Comparison of ENCODE assay signal across 32 cellular contexts in the genomic region with DNA sequence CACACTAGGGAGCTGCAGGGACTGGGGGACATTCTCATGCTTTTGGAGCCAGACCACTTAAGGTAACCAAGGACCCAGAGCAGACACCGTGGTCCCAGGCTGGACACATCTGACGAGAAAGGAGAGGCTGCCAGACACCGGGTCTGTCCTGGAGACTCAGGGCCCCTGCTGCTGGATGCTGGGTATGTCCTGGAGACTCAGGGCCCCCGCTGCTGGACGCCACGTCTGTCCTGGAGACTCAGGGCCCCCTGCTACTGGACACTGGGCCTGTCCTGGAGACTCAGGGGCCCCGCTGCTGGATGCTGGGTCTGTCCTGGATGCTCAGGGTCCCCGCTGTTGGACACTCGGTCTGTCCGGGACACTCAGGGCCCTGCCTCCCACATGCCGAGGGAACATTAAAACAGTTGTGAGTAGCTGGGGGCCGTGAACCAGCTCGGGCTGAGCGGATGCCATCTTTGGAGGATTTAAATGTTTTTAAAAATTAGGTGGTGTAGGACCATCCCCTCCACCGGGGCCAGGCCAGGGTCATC.
"Had no signal": no experiment of that assay in that cellular context is flagged by ENCODE, and none has a peak within 500 bp of the region (broad histone marks: within the 10 kb centered on the region; RNA-seq: fewer than 3 reads in every experiment).

No MANE protein-coding gene starts in this region.

- DNase-seq: activated B cell treated with CpG ODN at 0.5 μM for 24 hours; activated CD4-positive, alpha-beta memory T cell treated with anti-CD3 and anti-CD28 coated beads, Interleukin-2, amount 10 ng/mL, durations not matched to agents 7 days and 5 days; activated CD4-positive, alpha-beta T cell treated with anti-CD3 and anti-CD28 coated beads for 4 hours; activated CD4-positive, CD25-positive, alpha-beta regulatory T cell treated with anti-CD3 and anti-CD28 coated beads, Interleukin-2, amount 50 U/mL, for 72 hours; activated CD8-positive, alpha-beta memory T cell treated with anti-CD3 and anti-CD28 coated beads for 24 hours; activated CD8-positive, alpha-beta memory T cell treated with anti-CD3 and anti-CD28 coated beads, Interleukin-2, amount 10 ng/mL, durations not matched to agents 7 days and 5 days; activated CD8-positive, alpha-beta memory T cell treated with anti-CD3 and anti-CD28 coated beads, Interleukin-2, amount 50 U/mL, for 48 hours; activated effector memory CD4-positive, alpha-beta T cell treated with Interleukin-2 at 50 U/mL for 16 hours; activated naive CD4-positive, alpha-beta T cell treated with anti-CD3 and anti-CD28 coated beads, Interleukin-2, amount 10 ng/mL, durations not matched to agents 7 days and 5 days; activated naive CD8-positive, alpha-beta T cell treated with anti-CD3 and anti-CD28 coated beads, Interleukin-2, amount 50 U/mL, for 24 hours; activated T-cell treated with anti-CD3 and anti-CD28 coated beads, Interleukin-2, amount 50 U/mL, for 48 hours; anterior cingulate cortex; MM.1S; NCI-H1092 treated with DMSO at 0.1 percent for 48 hours; NCI-H1417; NCI-H146; NCI-H187; NCI-H2029 treated with DMSO at 0.1 percent for 48 hours; NCI-H2107; NCI-H2171; NCI-H510A; NCI-H526; NCI-H748 treated with DMSO at 0.1 percent for 48 hours; NK-92 treated with Interleukin-12 subunit alpha and Interleukin-12 subunit beta, amount 100 ng/mL, for 24 hours; PC-3; Right ventricle myocardium superior; SW 1271; T-helper 1 cell; T-helper 2 cell; T-helper 9 cell had no signal

- H3K9me3 Mint-ChIP-seq: activated CD4-positive, alpha-beta memory T cell treated with anti-CD3 and anti-CD28 coated beads, Interleukin-2, amount 10 ng/mL, durations not matched to agents 7 days and 5 days; activated naive CD8-positive, alpha-beta T cell treated with anti-CD3 and anti-CD28 coated beads, Interleukin-2, amount 50 U/mL, for 24 hours had no signal

- ATAC-seq: activated CD8-positive, alpha-beta memory T cell treated with anti-CD3 and anti-CD28 coated beads, Interleukin-2, amount 10 ng/mL, durations not matched to agents 7 days and 5 days; activated naive CD8-positive, alpha-beta T cell treated with anti-CD3 and anti-CD28 coated beads, Interleukin-2, amount 50 U/mL, for 24 hours; PC-3 had no signal

- H3K4me3 Mint-ChIP-seq: activated CD4-positive, alpha-beta memory T cell treated with anti-CD3 and anti-CD28 coated beads, Interleukin-2, amount 10 ng/mL, durations not matched to agents 7 days and 5 days; brain had no signal

- H3K27me3 Mint-ChIP-seq: brain had no signal

- H3K27ac Mint-ChIP-seq: activated B cell treated with CpG ODN at 0.5 μM for 24 hours; activated CD4-positive, alpha-beta memory T cell treated with anti-CD3 and anti-CD28 coated beads, Interleukin-2, amount 10 ng/mL, durations not matched to agents 7 days and 5 days; activated CD8-positive, alpha-beta memory T cell treated with anti-CD3 and anti-CD28 coated beads, Interleukin-2, amount 10 ng/mL, durations not matched to agents 7 days and 5 days; activated naive CD4-positive, alpha-beta T cell treated with anti-CD3 and anti-CD28 coated beads, Interleukin-2, amount 10 ng/mL, durations not matched to agents 7 days and 5 days; activated naive CD8-positive, alpha-beta T cell; activated naive CD8-positive, alpha-beta T cell treated with anti-CD3 and anti-CD28 coated beads, Interleukin-2, amount 50 U/mL, for 24 hours had no signal
